ENCODE assay signal across 16 cellular contexts in the genomic region with DNA sequence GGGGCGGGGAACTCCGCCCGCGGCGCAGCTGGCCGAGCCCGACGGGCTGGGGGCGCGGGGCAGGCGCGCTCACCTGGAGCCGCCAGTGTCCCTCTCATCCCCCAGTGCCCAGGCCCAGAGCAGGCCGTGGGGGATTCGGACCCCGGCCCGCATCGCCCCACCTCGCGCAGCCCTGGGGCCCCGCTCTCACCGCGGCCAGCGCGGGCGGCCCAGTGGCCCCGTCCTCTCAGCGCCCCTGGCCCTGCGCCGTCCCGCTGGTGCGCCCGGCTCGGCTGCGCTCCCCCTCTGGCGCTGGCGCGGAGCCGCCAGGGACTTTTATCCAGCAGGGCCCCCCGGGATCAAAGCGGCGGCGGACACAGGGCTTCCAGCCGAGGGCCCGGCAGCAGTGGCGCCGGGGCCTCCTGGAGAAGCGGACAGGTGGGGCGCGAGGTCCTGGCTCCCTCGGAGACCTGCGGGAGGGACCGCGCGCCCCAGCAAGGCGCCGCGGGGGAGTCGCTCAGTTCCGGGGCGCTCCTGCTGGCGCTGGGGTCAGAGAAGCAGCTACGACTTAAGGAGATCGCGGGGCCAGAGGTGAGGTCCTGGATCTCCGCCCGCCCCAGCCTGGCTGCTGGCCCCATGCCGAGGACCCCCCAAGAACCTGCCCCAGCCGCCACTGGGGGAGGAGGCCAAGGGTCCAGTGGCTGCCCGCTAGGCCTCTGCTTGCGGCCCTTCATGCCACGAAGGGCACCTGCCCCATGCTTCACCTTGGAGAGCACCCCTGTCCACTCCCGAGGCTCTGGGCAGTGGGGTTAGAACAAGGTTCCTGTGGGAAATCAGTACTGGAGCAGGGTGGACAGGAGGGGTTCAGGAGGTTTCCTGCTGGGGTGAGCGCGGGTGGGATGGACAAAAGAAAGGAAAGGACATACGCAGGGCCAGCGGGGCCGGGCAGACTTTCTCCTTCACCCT. TPM values are rescaled to one million over a fixed set of nuclear protein-coding genes. Genes with fewer than 3 reads are reported as not detected.
A peak's percentile ranks its signal among the peaks of the same experiment; 100 is the strongest.
DNase-seq lines count a peak whose midpoint lies in the region; ATAC-seq and TF ChIP-seq lines count a peak whose summit lies in the region.
"Had no signal": no experiment of that assay in that cellular context is flagged by ENCODE, and none has a peak within 500 bp of the region (broad histone marks: within the 10 kb centered on the region; RNA-seq: fewer than 3 reads in every experiment).

No MANE protein-coding gene starts in this region.

- intact Hi-C loops in colonic mucosa (cut with DNase I), result no loop called here

- peaks cover 28% of the 10 kb centered on the region for H3K4me1 ChIP-seq in CD4-positive, CD25-positive, alpha-beta regulatory T cell (ENCODE audit: control insufficient read depth, insufficient read depth, low read length, poor library complexity, severe bottlenecking)
- H3K4me1 ChIP-seq in colonic mucosa, result peaks cover 8% of the 10 kb centered on the region
- H3K4me1 ChIP-seq: foreskin keratinocyte had no signal

- peaks cover 0 to 20% (median 0%) of the 10 kb centered on the region in 4 donors for H3K4me1 Mint-ChIP-seq in CD4-positive, CD25-positive, alpha-beta regulatory T cell
- H3K4me1 Mint-ChIP-seq in natural killer cell treated with Interleukin-12 subunit alpha and Interleukin-12 subunit beta and Interleukin-15 and Interleukin-18, amount 100 ng/mL, for 72 hours (ENCODE audit: low read depth in 2 of 2), result peaks cover 0 to 6% of the 10 kb centered on the region in 2 donors

- DNase-seq in CD4-positive, CD25-positive, alpha-beta regulatory T cell, result no peak
- DNase-seq in H7 (peak; percentile 78), coronary artery (ENCODE audit: low spot score) (no peak), colonic mucosa (no peak), GM13976 (ENCODE audit: low spot score) (no peak)
- no peak for DNase-seq in natural killer cell treated with Interleukin-12 subunit alpha and Interleukin-12 subunit beta and Interleukin-15 and Interleukin-18, amount 100 ng/mL, for 72 hours (ENCODE audit: low spot score)
- DNase-seq: activated CD4-positive, alpha-beta T cell treated with anti-CD3 and anti-CD28 coated beads, Interleukin-2, amount 50 U/mL, for 1 hour; foreskin keratinocyte; NCI-H1048; stimulated activated naive CD4-positive, alpha-beta T cell treated with Interleukin-2 at 50 U/mL for 16 hours had no signal

- no peak overlapping the region for H3K27ac ChIP-seq in CD4-positive, CD25-positive, alpha-beta regulatory T cell (ENCODE audit: insufficient read depth, low read length, poor library complexity, severe bottlenecking)
- no peak overlapping the region for H3K27ac ChIP-seq in coronary artery
- no peak overlapping the region for H3K27ac ChIP-seq in colonic mucosa
- H3K27ac ChIP-seq: body of pancreas, foreskin keratinocyte had no signal

- no peaks in the 10 kb centered on the region for H3K36me3 Mint-ChIP-seq in CD4-positive, CD25-positive, alpha-beta regulatory T cell
- no peaks in the 10 kb centered on the region for H3K36me3 Mint-ChIP-seq in natural killer cell treated with Interleukin-12 subunit alpha and Interleukin-12 subunit beta and Interleukin-15 and Interleukin-18, amount 100 ng/mL, for 72 hours

- H3K27ac Mint-ChIP-seq in CD4-positive, CD25-positive, alpha-beta regulatory T cell, result no peak overlapping the region
- H3K27ac Mint-ChIP-seq in natural killer cell treated with Interleukin-12 subunit alpha and Interleukin-12 subunit beta and Interleukin-15 and Interleukin-18, amount 100 ng/mL, for 72 hours, result no peak overlapping the region
- H3K27ac Mint-ChIP-seq: activated T-helper 2 cell treated with anti-CD3 and anti-CD28 coated beads, Interferon-gamma antibody, Interleukin-2, Interleukin-4, amounts not matched to agents 10 μg/mL and 5 μg/mL and 100 μg/mL, durations not matched to agents 14 hours and 24 hours and 36 hours had no signal

- H3K27me3 Mint-ChIP-seq in CD4-positive, CD25-positive, alpha-beta regulatory T cell, result peaks cover 26% of the 10 kb centered on the region
- H3K27me3 Mint-ChIP-seq in natural killer cell treated with Interleukin-12 subunit alpha and Interleukin-12 subunit beta and Interleukin-15 and Interleukin-18, amount 100 ng/mL, for 72 hours, result peaks cover 21 to 23% of the 10 kb centered on the region in 2 donors

- peaks cover 5% of the 10 kb centered on the region for H3K27me3 ChIP-seq in CD4-positive, CD25-positive, alpha-beta regulatory T cell (ENCODE audit: control insufficient read depth, insufficient read depth, low read length)
- peaks cover 68% of the 10 kb centered on the region for H3K27me3 ChIP-seq in H7 (ENCODE audit: control insufficient read depth, insufficient read depth, low read length)
- H3K27me3 ChIP-seq in colonic mucosa, result peaks cover 55% of the 10 kb centered on the region

- H3K36me3 ChIP-seq in CD4-positive, CD25-positive, alpha-beta regulatory T cell (ENCODE audit: control insufficient read depth, insufficient read depth, low read length), result no peaks in the 10 kb centered on the region
- H3K36me3 ChIP-seq in H7 (replicated peaks; ENCODE audit: control insufficient read depth, insufficient read depth, low read length), result no peaks in the 10 kb centered on the region
- H3K36me3 ChIP-seq in colonic mucosa, result no peaks in the 10 kb centered on the region

- H3K4me3 Mint-ChIP-seq in CD4-positive, CD25-positive, alpha-beta regulatory T cell, result peak overlapping the region in 3 of 4 donors; percentile 69 to 73 (median 69)
- H3K4me3 Mint-ChIP-seq in natural killer cell treated with Interleukin-12 subunit alpha and Interleukin-12 subunit beta and Interleukin-15 and Interleukin-18, amount 100 ng/mL, for 72 hours, result peak overlapping the region; percentile 20

- no peaks in the 10 kb centered on the region for H3K9me3 ChIP-seq in CD4-positive, CD25-positive, alpha-beta regulatory T cell (ENCODE audit: control insufficient read depth in 2 of 2, low read length in 2 of 2)
- H3K9me3 ChIP-seq in colonic mucosa, result no peaks in the 10 kb centered on the region
- H3K9me3 ChIP-seq: body of pancreas had no signal

- in situ Hi-C loops in GM13976 (cut with MboI; ENCODE audit: low sequenced_read_pairs, unreplicated experiment), result no loop called here

- H3K4me3 ChIP-seq in CD4-positive, CD25-positive, alpha-beta regulatory T cell (ENCODE audit: low read depth, low read length), result no peak overlapping the region
- H3K4me3 ChIP-seq in H7 (ENCODE audit: insufficient read depth, low read depth, low read length) (peak overlapping the region; percentile 30), coronary artery (peak overlapping the region; percentile 64), colonic mucosa (no peak overlapping the region)
- H3K4me3 ChIP-seq: body of pancreas had no signal

- ATAC-seq in CD4-positive, CD25-positive, alpha-beta regulatory T cell (ENCODE audit: low read depth in 2 of 2), result no peak
- ATAC-seq in natural killer cell treated with Interleukin-12 subunit alpha and Interleukin-12 subunit beta and Interleukin-15 and Interleukin-18, amount 100 ng/mL, for 72 hours, result no peak
- no peak for ATAC-seq in GM21526 (IDR thresholded peaks at IDR 0.05; ENCODE audit: low FRiP score, unreplicated experiment)
- ATAC-seq in GM19395 (IDR thresholded peaks at IDR 0.05; ENCODE audit: unreplicated experiment), result no peak
- ATAC-seq: foreskin keratinocyte, sciatic nerve had no signal

- no peak overlapping the region for H3K9ac ChIP-seq in colonic mucosa (ENCODE audit: low read depth in 2 of 2, low read length in 2 of 2)

- TF ChIP-seq CTCF in coronary artery (IDR thresholded peaks at IDR 0.05) (no peak), colonic mucosa (IDR thresholded peaks at IDR 0.05) (no peak), GM13976 (IDR thresholded peaks at IDR 0.05; ENCODE audit: borderline replicate concordance, control extremely low read depth, extremely low read depth, insufficient read depth, missing control alignments) (no peak)

- H3K9me3 Mint-ChIP-seq in CD4-positive, CD25-positive, alpha-beta regulatory T cell, result no peaks in the 10 kb centered on the region
- H3K9me3 Mint-ChIP-seq in natural killer cell treated with Interleukin-12 subunit alpha and Interleukin-12 subunit beta and Interleukin-15 and Interleukin-18, amount 100 ng/mL, for 72 hours, result no peaks in the 10 kb centered on the region
- H3K9me3 Mint-ChIP-seq: activated T-helper 2 cell treated with anti-CD3 and anti-CD28 coated beads, Interferon-gamma antibody, Interleukin-2, Interleukin-4, amounts not matched to agents 10 μg/mL and 5 μg/mL and 100 μg/mL, durations not matched to agents 14 hours and 24 hours and 36 hours had no signal

RNA-seq across cellular contexts. Expression of gene NOTUM, which starts 0.8 kb away (rescaled TPM):
- total RNA-seq in CD4-positive, CD25-positive, alpha-beta regulatory T cell, result not detected
- under 1 TPM in 2 of 4 donors, not detected in 2; 0.09 to 0.17 TPM for polyA plus RNA-seq in CD4-positive, CD25-positive, alpha-beta regulatory T cell
- total RNA-seq in H7 (2014; rRNA removed; shearing (Covaris generic)), result 2.0 and 2.3 TPM in 2 replicates
- under 1 TPM in 1 of 2 donors, not detected in 1; 0.17 TPM for total RNA-seq in natural killer cell treated with Interleukin-12 subunit alpha and Interleukin-12 subunit beta and Interleukin-15 and Interleukin-18, amount 100 ng/mL, for 72 hours
- total RNA-seq in colonic mucosa, result under 1 TPM in 1 of 2 donors, not detected in 1; 0.57 TPM
- total RNA-seq: foreskin keratinocyte, sciatic nerve had no signal
- polyA plus RNA-seq: foreskin keratinocyte had no signal

RNA-seq across cellular contexts. Expression of gene MYADML2, which starts 14.8 kb away (rescaled TPM):
- not detected for total RNA-seq in CD4-positive, CD25-positive, alpha-beta regulatory T cell
- not detected for polyA plus RNA-seq in CD4-positive, CD25-positive, alpha-beta regulatory T cell
- total RNA-seq in H7 (2014; rRNA removed; shearing (Covaris generic)), result 0.24 and 0.30 TPM in 2 replicates
- not detected for total RNA-seq in natural killer cell treated with Interleukin-12 subunit alpha and Interleukin-12 subunit beta and Interleukin-15 and Interleukin-18, amount 100 ng/mL, for 72 hours
- under 1 TPM in 1 of 2 donors, not detected in 1; 0.27 TPM for total RNA-seq in colonic mucosa
- total RNA-seq: activated T-helper 2 cell treated with anti-CD3 and anti-CD28 coated beads, Interferon-gamma antibody, Interleukin-2, Interleukin-4, amounts not matched to agents 10 μg/mL and 5 μg/mL and 100 μg/mL, durations not matched to agents 14 hours and 24 hours and 36 hours; body of pancreas; foreskin keratinocyte; NCI-H460; sciatic nerve had no signal
- polyA plus RNA-seq: foreskin keratinocyte had no signal

RNA-seq across cellular contexts. Expression of gene ASPSCR1, which starts 15.6 kb away (rescaled TPM):
- 41.4 TPM for total RNA-seq in CD4-positive, CD25-positive, alpha-beta regulatory T cell
- 10 to 100 TPM; 25.2 to 29.4 (median 28.2) TPM for polyA plus RNA-seq in CD4-positive, CD25-positive, alpha-beta regulatory T cell
- 62.1 and 65.8 TPM in 2 replicates for total RNA-seq in H7 (2014; rRNA removed; shearing (Covaris generic))
- 10 to 100 TPM; 21.6 to 46.8 TPM for total RNA-seq in natural killer cell treated with Interleukin-12 subunit alpha and Interleukin-12 subunit beta and Interleukin-15 and Interleukin-18, amount 100 ng/mL, for 72 hours
- 10 to 100 TPM; 21.7 to 43.0 TPM for total RNA-seq in colonic mucosa

RNA-seq across cellular contexts. Expression of gene PYCR1, which starts 24.7 kb away (rescaled TPM):
- total RNA-seq in CD4-positive, CD25-positive, alpha-beta regulatory T cell, result 1.1 TPM
- polyA plus RNA-seq in CD4-positive, CD25-positive, alpha-beta regulatory T cell, result 1 to 10 TPM in 2 of 4 donors, under 1 TPM in 2; 0.54 to 2.2 (median 1.1) TPM
- total RNA-seq in H7 (2014; rRNA removed; shearing (Covaris generic)), result 267 and 298 TPM in 2 replicates
- 10 to 100 TPM; 18.3 to 56.1 TPM for total RNA-seq in natural killer cell treated with Interleukin-12 subunit alpha and Interleukin-12 subunit beta and Interleukin-15 and Interleukin-18, amount 100 ng/mL, for 72 hours
- 100 to 1,000 TPM in 1 of 2 donors, 10 to 100 TPM in 1; 56.5 to 131 TPM for total RNA-seq in colonic mucosa

RNA-seq across cellular contexts. Expression of gene MAFG, which starts 34.3 kb away (rescaled TPM):
- total RNA-seq in CD4-positive, CD25-positive, alpha-beta regulatory T cell, result 14.3 TPM
- 1 to 10 TPM; 2.2 to 3.0 (median 2.6) TPM for polyA plus RNA-seq in CD4-positive, CD25-positive, alpha-beta regulatory T cell
- 27.0 and 31.7 TPM in 2 replicates for total RNA-seq in H7 (2014; rRNA removed; shearing (Covaris generic))
- 10 to 100 TPM; 26.7 to 49.4 TPM for total RNA-seq in natural killer cell treated with Interleukin-12 subunit alpha and Interleukin-12 subunit beta and Interleukin-15 and Interleukin-18, amount 100 ng/mL, for 72 hours
- total RNA-seq in colonic mucosa, result 10 to 100 TPM; 16.0 to 20.4 TPM

Comparison
In these comparisons a context has a peak if more than half of its experiments do, and no peak if none do; other contexts are left out.
1. H3K4me3 ChIP-seq: peak in H7 (single experiment) and coronary artery (single experiment); none in CD4-positive, CD25-positive, alpha-beta regulatory T cell (single experiment) and colonic mucosa (single experiment).